ENCODE assay signal across 1 cellular context in genomic region chr13:19601749-19602725, GRCh38.
A peak's percentile ranks its signal among the peaks of the same experiment; 100 is the strongest.
TF ChIP-seq lines count a peak whose summit lies in the region.

No MANE protein-coding gene starts in this region.

TF ChIP-seq in HepG2, 621 proteins besides CTCF, POLR2A, EP300 and RAD21 (continued from another document and continues in another):
- TF ChIP-seq MYPOP (CRISPR knock-in tag; IDR thresholded peaks at IDR 0.05), result 0 out of 2 replicates have a peak, but pooled peaks have one; percentile 25
- peak; percentile 15; the same call in 1 of the 2 replicates for TF ChIP-seq SOX5 (CRISPR knock-in tag; IDR thresholded peaks at IDR 0.05; ENCODE audit: borderline replicate concordance)
- TF ChIP-seq ZNF766 (CRISPR knock-in tag; IDR thresholded peaks at IDR 0.05; ENCODE audit: borderline replicate concordance), result peak; percentile 81
- TF ChIP-seq ZFP36L2 (CRISPR knock-in tag; IDR thresholded peaks at IDR 0.05), result 0 out of 2 replicates have a peak, but pooled peaks have one; percentile 48
- TF ChIP-seq ZNF564 (CRISPR knock-in tag; IDR thresholded peaks at IDR 0.05), result 0 out of 2 replicates have a peak, but pooled peaks have one; percentile 32
- peak; percentile 80 for TF ChIP-seq ETV5 (CRISPR knock-in tag; IDR thresholded peaks at IDR 0.05; ENCODE audit: borderline replicate concordance)
- TF ChIP-seq ZNF33B (CRISPR knock-in tag; IDR thresholded peaks at IDR 0.05), result 0 out of 2 replicates have a peak, but pooled peaks have one; percentile 55
- TF ChIP-seq GFI1 (CRISPR knock-in tag; IDR thresholded peaks at IDR 0.05; ENCODE audit: borderline replicate concordance), result 0 out of 2 replicates have a peak, but pooled peaks have one; percentile 53
- TF ChIP-seq TFDP2 (CRISPR knock-in tag; IDR thresholded peaks at IDR 0.05), result peak; percentile 92
- TF ChIP-seq YEATS2 (CRISPR knock-in tag; IDR thresholded peaks at IDR 0.05; ENCODE audit: borderline replicate concordance), result no peak
- TF ChIP-seq ZFP91 (CRISPR knock-in tag; IDR thresholded peaks at IDR 0.05; ENCODE audit: borderline replicate concordance), result peak; percentile 58; the same call in 1 of the 2 replicates
- TF ChIP-seq ZBTB7B (CRISPR knock-in tag; IDR thresholded peaks at IDR 0.05), result peak; percentile 86; the same call in 1 of the 2 replicates
- peak; percentile 40; the same call in 1 of the 2 replicates for TF ChIP-seq ZNF609 (CRISPR knock-in tag; IDR thresholded peaks at IDR 0.05; ENCODE audit: borderline replicate concordance)
- TF ChIP-seq ZNF597 (CRISPR knock-in tag; IDR thresholded peaks at IDR 0.05), result no peak
- peak; percentile 82 for TF ChIP-seq CCDC6 (CRISPR knock-in tag; IDR thresholded peaks at IDR 0.05)
- TF ChIP-seq GLI4 (CRISPR knock-in tag; IDR thresholded peaks at IDR 0.05; ENCODE audit: borderline replicate concordance), result 0 out of 2 replicates have a peak, but pooled peaks have one; percentile 52
- peak; percentile 82; the same call in 1 of the 2 replicates for TF ChIP-seq ARNT2 (CRISPR knock-in tag; IDR thresholded peaks at IDR 0.05; ENCODE audit: low read depth)
- peak; percentile 83 for TF ChIP-seq ZBTB7A (CRISPR knock-in tag; IDR thresholded peaks at IDR 0.05)
- peak; percentile 81 for TF ChIP-seq YY1 (IDR thresholded peaks at IDR 0.05; ENCODE audit: insufficient read depth, insufficient replicate concordance, low read depth, low read length)
- TF ChIP-seq TOPORS (CRISPR knock-in tag; IDR thresholded peaks at IDR 0.05), result no peak
- TF ChIP-seq CSRNP1 (CRISPR knock-in tag; IDR thresholded peaks at IDR 0.05), result peak; percentile 35; the same call in 1 of the 2 replicates
- TF ChIP-seq GMEB2 (CRISPR knock-in tag; IDR thresholded peaks at IDR 0.05; ENCODE audit: low read depth), result no peak
- TF ChIP-seq MXD1 (CRISPR knock-in tag; IDR thresholded peaks at IDR 0.05), result peak; percentile 76
- no peak for TF ChIP-seq SIX4 (CRISPR knock-in tag; IDR thresholded peaks at IDR 0.05)
- TF ChIP-seq ZFP1 (CRISPR knock-in tag; IDR thresholded peaks at IDR 0.05), result no peak
- TF ChIP-seq AGO2 (optimal IDR thresholded peaks at IDR 0.05; ENCODE audit: low read depth, low read length), result no peak
- TF ChIP-seq ZNF556 (CRISPR knock-in tag; IDR thresholded peaks at IDR 0.05; ENCODE audit: borderline replicate concordance), result peak; percentile 53; the same call in 1 of the 2 replicates
- peak; percentile 56; the same call in 1 of the 2 replicates for TF ChIP-seq CBFB (CRISPR knock-in tag; IDR thresholded peaks at IDR 0.05)
- TF ChIP-seq GABPA (IDR thresholded peaks at IDR 0.05; ENCODE audit: low read depth, low read length), result peak; percentile 86
- no peak for TF ChIP-seq GABPA (CRISPR knock-in tag; IDR thresholded peaks at IDR 0.05; ENCODE audit: low read depth)
- no peak for TF ChIP-seq ZNF234 (CRISPR knock-in tag; conservative IDR thresholded peaks at IDR 0.05)
- TF ChIP-seq KMT2B (CRISPR knock-in tag; IDR thresholded peaks at IDR 0.05), result peak; percentile 43; the same call in 1 of the 2 replicates
- TF ChIP-seq PRDM15 (CRISPR knock-in tag; IDR thresholded peaks at IDR 0.05), result peak; percentile 65
- TF ChIP-seq JUN (CRISPR knock-in tag; IDR thresholded peaks at IDR 0.05), result peak; percentile 39; the same call in 1 of the 2 replicates
- TF ChIP-seq ZNF614 (CRISPR knock-in tag; IDR thresholded peaks at IDR 0.05; ENCODE audit: borderline replicate concordance), result 0 out of 2 replicates have a peak, but pooled peaks have one; percentile 18
- TF ChIP-seq ZNF24 (IDR thresholded peaks at IDR 0.05), result no peak
- TF ChIP-seq BCL3 (CRISPR knock-in tag; IDR thresholded peaks at IDR 0.05), result 0 out of 2 replicates have a peak, but pooled peaks have one; percentile 37
- TF ChIP-seq ZNF792 (CRISPR knock-in tag; IDR thresholded peaks at IDR 0.05), result peak; percentile 59; the same call in 1 of the 2 replicates
